ENCODE assay signal across 8 cellular contexts in the genomic region with DNA sequence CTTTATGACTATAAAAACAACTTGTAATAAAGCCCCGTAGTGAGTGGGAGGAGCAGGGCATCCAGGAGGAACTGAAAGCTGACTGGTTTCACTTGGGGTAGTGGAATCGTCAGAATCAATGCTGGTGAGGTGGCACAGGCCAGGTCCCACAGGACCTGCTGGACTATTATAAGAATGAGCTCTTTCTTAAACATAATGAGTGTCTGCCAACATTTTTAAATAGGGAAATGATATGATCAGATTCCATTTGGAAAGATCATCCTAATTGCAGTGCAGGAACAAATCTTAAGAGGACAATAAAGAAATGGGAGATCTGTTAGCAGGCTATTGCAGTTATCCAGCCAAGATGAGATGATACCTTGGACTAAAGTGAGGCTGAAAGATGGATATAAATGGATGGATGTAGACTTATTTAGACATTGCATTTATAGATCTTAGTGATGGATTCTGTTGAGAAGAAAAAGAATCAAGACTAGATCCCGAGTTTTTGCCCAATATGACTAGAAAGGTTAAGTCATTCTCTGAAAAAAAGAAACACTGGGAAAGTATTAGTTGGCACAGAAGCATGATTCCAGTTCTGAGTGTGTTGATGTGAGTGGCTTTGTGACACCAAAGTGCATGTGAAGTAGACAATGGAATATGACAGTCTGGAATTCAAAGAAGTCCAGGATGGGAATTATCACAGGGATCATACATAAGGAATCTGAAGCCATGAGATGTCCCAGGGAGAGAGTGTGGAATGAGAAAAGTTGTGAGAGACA.
A peak's percentile ranks its signal among the peaks of the same experiment; 100 is the strongest.
DNase-seq lines count a peak whose midpoint lies in the region; ATAC-seq, FAIRE-seq and TF ChIP-seq lines count a peak whose summit lies in the region.

No MANE protein-coding gene starts in this region.

- TF ChIP-seq CTCF in KMS-11 (conservative IDR thresholded peaks at IDR 0.05; ENCODE audit: low read depth, low read length) (no peak), fibroblast of mammary gland (conservative IDR thresholded peaks at IDR 0.05; ENCODE audit: control insufficient read depth, insufficient read depth, low read depth, low read length) (no peak)

- no peaks in the 10 kb centered on the region for H4K20me1 ChIP-seq in KMS-11 (ENCODE audit: insufficient read depth)

- no peaks in the 10 kb centered on the region for H3K27me3 ChIP-seq in KMS-11 (ENCODE audit: insufficient read depth, low read depth)

- peak; percentile 93 for ATAC-seq in GM18520 (IDR thresholded peaks at IDR 0.05; ENCODE audit: unreplicated experiment)
- ATAC-seq in GM21576 (IDR thresholded peaks at IDR 0.05; ENCODE audit: unreplicated experiment): peak; percentile 99

- peak; percentile 57 for DNase-seq in fibroblast of mammary gland (ENCODE audit: low read depth)
- no peak for DNase-seq in OCI-M2 (lab: John Stamatoyannopoulos, UW; ENCODE audit: unreplicated experiment)
- DNase-seq in NCI-H2196 treated with DMSO at 0.1 percent for 48 hours (lab: John Stamatoyannopoulos, UW; ENCODE audit: unreplicated experiment): no peak
- no peak for DNase-seq in DMS 273 treated with DMSO at 0.1 percent for 48 hours (lab: John Stamatoyannopoulos, UW)
- no peak for DNase-seq in frontal cortex (ENCODE audit: low spot score in 2 of 2)

- no peak overlapping the region for H3K27ac ChIP-seq in KMS-11

- H3K9ac ChIP-seq in KMS-11: no peak overlapping the region

- no peaks in the 10 kb centered on the region for H3K79me2 ChIP-seq in KMS-11 (ENCODE audit: insufficient read depth, low read depth)

- peaks cover 18% of the 10 kb centered on the region for H3K4me1 ChIP-seq in KMS-11 (ENCODE audit: low read depth, poor library complexity, severe bottlenecking)

- H3K4me3 ChIP-seq in KMS-11 (IDR thresholded peaks at IDR 0.05; ENCODE audit: insufficient read depth, low read depth, low read length) (no peak overlapping the region), fibroblast of mammary gland (ENCODE audit: control insufficient read depth, low read depth, low read length) (no peak overlapping the region)

- no peaks in the 10 kb centered on the region for H3K36me3 ChIP-seq in KMS-11 (ENCODE audit: insufficient read depth)

- no peak overlapping the region for H2AFZ ChIP-seq in KMS-11 (ENCODE audit: low read depth)

- H3K4me2 ChIP-seq in KMS-11: peak overlapping the region; percentile 7; the same call in 1 of the 2 replicates

- FAIRE-seq in frontal cortex (lab: Jason Lieb, UNC): no peak
